ENCODE assay signal across 1 cellular context in the genomic region with DNA sequence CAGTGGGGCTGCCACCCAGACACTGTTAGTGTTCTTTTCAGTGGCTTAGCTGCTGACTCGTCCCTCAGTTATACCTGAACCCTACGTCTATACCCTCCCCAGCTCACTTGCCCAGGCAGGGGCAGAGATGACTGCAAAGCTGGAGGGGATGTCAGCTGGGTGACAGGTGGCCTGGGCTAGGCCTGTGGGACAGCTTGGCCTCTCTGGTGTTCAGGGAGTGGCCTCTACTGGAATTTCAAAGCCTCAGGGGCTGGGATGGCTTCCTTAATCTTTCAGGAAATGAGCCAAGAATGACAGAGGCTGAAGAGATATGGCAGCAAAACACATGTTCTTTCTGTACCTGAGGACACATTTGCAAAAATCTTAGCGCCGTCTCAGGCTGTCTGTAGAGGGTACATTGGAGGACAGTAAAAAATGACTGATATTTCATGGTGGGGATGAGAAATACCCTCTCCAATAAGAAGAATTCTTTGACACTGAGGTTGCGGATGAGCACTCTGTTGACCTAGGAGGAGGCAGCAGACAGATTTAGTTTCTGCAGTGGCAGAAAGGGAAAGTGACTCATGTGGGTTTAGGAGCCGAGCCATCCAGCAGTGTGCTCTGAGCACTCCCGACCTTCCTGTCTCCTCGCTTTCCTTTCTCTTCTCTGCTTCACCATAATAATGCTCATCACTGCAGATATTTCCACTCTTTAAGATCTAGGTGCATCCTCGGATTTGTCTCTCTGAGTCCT.
TF ChIP-seq lines count a peak whose summit lies in the region.

No MANE protein-coding gene starts in this region.

TF ChIP-seq in SK-N-SH, 30 proteins besides CTCF, POLR2A, EP300 and RAD21 (continued from another document):
- TF ChIP-seq NFIC (IDR thresholded peaks at IDR 0.05; ENCODE audit: borderline replicate concordance), result peak; percentile 33
